In the genomic region with DNA sequence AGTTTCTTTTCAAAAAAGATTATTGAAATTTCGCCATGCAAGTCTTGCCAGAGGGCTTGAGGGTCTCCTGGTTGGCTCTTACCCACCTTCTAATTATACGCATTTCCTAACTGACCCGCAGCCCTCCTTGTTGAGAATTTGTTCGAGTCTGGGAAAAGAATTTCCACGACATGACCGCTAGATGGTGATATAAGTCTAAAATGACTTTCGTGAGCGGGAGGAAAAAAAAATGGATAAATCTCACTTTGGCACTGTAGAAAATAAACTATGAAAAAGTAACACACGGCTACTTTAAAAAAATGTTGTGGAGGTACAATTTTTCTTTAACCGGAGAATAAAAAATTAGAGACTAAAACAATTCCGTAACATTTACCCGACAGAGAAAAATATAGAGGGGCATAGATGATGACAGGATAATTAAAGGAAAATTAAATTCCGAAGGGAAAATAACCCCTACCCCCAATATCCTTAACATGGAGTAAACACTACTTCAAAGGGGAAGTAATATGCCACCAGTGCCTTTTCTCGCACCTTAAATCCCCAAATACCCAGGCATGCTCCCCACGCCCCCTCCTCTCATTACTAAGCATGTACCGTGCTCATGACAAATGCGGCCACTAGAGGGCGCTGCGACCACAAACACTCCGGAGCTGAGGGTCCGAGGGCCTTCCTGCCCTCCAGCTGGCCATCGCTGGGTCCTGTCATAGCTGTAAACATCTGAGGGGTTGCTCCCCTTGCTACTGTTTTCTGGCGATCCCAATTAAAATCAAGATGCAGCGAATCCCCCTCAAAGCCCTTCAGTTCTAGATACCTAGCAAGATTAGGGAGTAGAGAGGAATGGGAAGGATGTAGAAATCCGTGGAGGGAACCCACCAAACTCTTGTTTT, we compare ENCODE assay signal across 8 cellular contexts.
DNase-seq lines count a peak whose midpoint lies in the region; ATAC-seq and TF ChIP-seq lines count a peak whose summit lies in the region.

No MANE protein-coding gene starts in this region.

- no peak overlapping the region for H3K4me3 Mint-ChIP-seq in T-helper 2 cell treated with Interferon-gamma antibody and Interleukin-4, amounts not matched to agents 5 μg/mL and 100 μg/mL, for 36 hours

- no peaks in the 10 kb centered on the region for H3K36me3 Mint-ChIP-seq in T-helper 2 cell treated with Interferon-gamma antibody and Interleukin-4, amounts not matched to agents 5 μg/mL and 100 μg/mL, for 36 hours (ENCODE audit: low read depth)

- H3K9me3 Mint-ChIP-seq in T-helper 2 cell treated with Interferon-gamma antibody and Interleukin-4, amounts not matched to agents 5 μg/mL and 100 μg/mL, for 36 hours, result no peaks in the 10 kb centered on the region

- no peaks in the 10 kb centered on the region for H3K9me3 ChIP-seq in HAP-1
- no peaks in the 10 kb centered on the region for H3K9me3 ChIP-seq in ectodermal cell (ENCODE audit: control insufficient read depth, low read length)
- H3K9me3 ChIP-seq in lung (ENCODE audit: control insufficient read depth in 2 of 2, insufficient read depth in 1 of 2, low read length in 1 of 2), result no peaks in the 10 kb centered on the region
- no peaks in the 10 kb centered on the region for H3K9me3 ChIP-seq in subcutaneous abdominal adipose tissue (ENCODE audit: control insufficient read depth in 5 of 5, low read length in 5 of 5)

- H3K9ac ChIP-seq in subcutaneous abdominal adipose tissue (ENCODE audit: low read length in 5 of 5), result no peak overlapping the region

- in situ Hi-C loops in HAP-1 (cut with MboI; ENCODE audit: low sequenced_read_pairs), result loop anchor here (10.0 to 25.0 kb wide), 3 partner anchors 510 to 1047 kb away; no protein-coding TSS in a partner anchor

- H3K27me3 ChIP-seq in HAP-1 (ENCODE audit: low read depth) (no peaks in the 10 kb centered on the region; the same call in 1 of the 2 replicates), ectodermal cell (ENCODE audit: control insufficient read depth, insufficient read depth, low read length, poor library complexity, severe bottlenecking) (no peaks in the 10 kb centered on the region), lung (ENCODE audit: control insufficient read depth, insufficient read depth) (no peaks in the 10 kb centered on the region), subcutaneous abdominal adipose tissue (ENCODE audit: control insufficient read depth in 5 of 5, insufficient read depth in 4 of 5, low read length in 5 of 5) (peaks cover 0 to 6% (median under 1%) of the 10 kb centered on the region in 5 donors)

- H3K4me1 ChIP-seq in HAP-1 (peaks cover 3% of the 10 kb centered on the region; the same call in 1 of the 2 replicates), ectodermal cell (ENCODE audit: control insufficient read depth, insufficient read depth, low read length) (no peaks in the 10 kb centered on the region), lung (ENCODE audit: control insufficient read depth in 2 of 2, insufficient read depth in 2 of 2, low read length in 2 of 2) (no peaks in the 10 kb centered on the region), subcutaneous abdominal adipose tissue (ENCODE audit: control insufficient read depth in 5 of 5, insufficient read depth in 5 of 5, low read length in 5 of 5) (peaks cover 0 to 13% (median 11%) of the 10 kb centered on the region in 5 donors)

- peaks cover 4% of the 10 kb centered on the region for H3K4me1 Mint-ChIP-seq in T-helper 2 cell treated with Interferon-gamma antibody and Interleukin-4, amounts not matched to agents 5 μg/mL and 100 μg/mL, for 36 hours (ENCODE audit: low read depth)

- WGBS in ectodermal cell, 2 experiments, result 9% methylated on average over 17 to 22 of the region's 25 CpGs
- 4 to 5% methylated on average over 25 of the region's 25 CpGs for WGBS in lung, 2 donors

- peaks cover 3% of the 10 kb centered on the region for H3K27me3 Mint-ChIP-seq in T-helper 2 cell treated with Interferon-gamma antibody and Interleukin-4, amounts not matched to agents 5 μg/mL and 100 μg/mL, for 36 hours (ENCODE audit: low read depth)

- H3K27ac ChIP-seq in ectodermal cell (ENCODE audit: insufficient read depth, low read depth, low read length, poor library complexity, severe bottlenecking) (no peak overlapping the region), lung (ENCODE audit: low read depth in 1 of 2, low read length in 1 of 2) (no peak overlapping the region), subcutaneous abdominal adipose tissue (ENCODE audit: low read depth, low read length) (no peak overlapping the region)

- H3K27ac Mint-ChIP-seq in T-helper 2 cell treated with Interferon-gamma antibody and Interleukin-4, amounts not matched to agents 5 μg/mL and 100 μg/mL, for 36 hours, result no peak overlapping the region

- H3K36me3 ChIP-seq in HAP-1 (replicated peaks), result no peaks in the 10 kb centered on the region
- H3K36me3 ChIP-seq in ectodermal cell (ENCODE audit: control insufficient read depth, insufficient read depth, low read length), result no peaks in the 10 kb centered on the region
- no peaks in the 10 kb centered on the region for H3K36me3 ChIP-seq in lung (ENCODE audit: control insufficient read depth in 2 of 2, insufficient read depth in 2 of 2, low read length in 2 of 2)
- no peaks in the 10 kb centered on the region for H3K36me3 ChIP-seq in subcutaneous abdominal adipose tissue (ENCODE audit: control insufficient read depth in 5 of 5, insufficient read depth in 5 of 5, low read length in 5 of 5)

- DNase-seq in GDM1 (lab: John Stamatoyannopoulos, UW) (peak; percentile 6), HAP-1 (ENCODE audit: low spot score in 2 of 2) (peak; percentile 65 to 84), NCI-H146 treated with DMSO at 0.1 percent for 48 hours (lab: John Stamatoyannopoulos, UW; ENCODE audit: unreplicated experiment) (peak; percentile 15), lung (ENCODE audit: low spot score) (peak; percentile 46)
- DNase-seq in T-helper 2 cell treated with Interferon-gamma antibody and Interleukin-4, amounts not matched to agents 5 μg/mL and 100 μg/mL, for 36 hours (ENCODE audit: low spot score), result peak; percentile 20

- peak; percentile 25 for TF ChIP-seq CTCF in lung (IDR thresholded peaks at IDR 0.05; ENCODE audit: control extremely low read depth, extremely low read depth)

- H3K4me3 ChIP-seq in HAP-1 (no peak overlapping the region), ectodermal cell (ENCODE audit: insufficient read depth, low read depth, low read length) (peak overlapping the region; percentile 24), lung (no peak overlapping the region), subcutaneous abdominal adipose tissue (ENCODE audit: low read depth in 1 of 5, low read length in 5 of 5) (peak overlapping the region in 3 of 5 donors; percentile 24 to 52 (median 34))

- no peak for ATAC-seq in lung (ENCODE audit: insufficient read depth, low FRiP score)
- ATAC-seq in HG02973 (IDR thresholded peaks at IDR 0.05; ENCODE audit: unreplicated experiment), result no peak

Comparison
In these comparisons a context has a peak if more than half of its experiments do, and no peak if none do; other contexts are left out.
1. DNase-seq: peak in every context shown above with its lines; median percentile 74 in HAP-1; 46 in lung; 20 in T-helper 2 cell treated with Interferon-gamma antibody and Interleukin-4, amounts not matched to agents 5 μg/mL and 100 μg/mL, for 36 hours; 15 in NCI-H146 treated with DMSO at 0.1 percent for 48 hours; 6 in GDM1.
2. H3K4me3 ChIP-seq: peak in ectodermal cell (single experiment) and subcutaneous abdominal adipose tissue (3 of 5); none in HAP-1 (single experiment) and lung (single experiment).